Comparison of ENCODE assay signal across 21 cellular contexts in the genomic region with DNA sequence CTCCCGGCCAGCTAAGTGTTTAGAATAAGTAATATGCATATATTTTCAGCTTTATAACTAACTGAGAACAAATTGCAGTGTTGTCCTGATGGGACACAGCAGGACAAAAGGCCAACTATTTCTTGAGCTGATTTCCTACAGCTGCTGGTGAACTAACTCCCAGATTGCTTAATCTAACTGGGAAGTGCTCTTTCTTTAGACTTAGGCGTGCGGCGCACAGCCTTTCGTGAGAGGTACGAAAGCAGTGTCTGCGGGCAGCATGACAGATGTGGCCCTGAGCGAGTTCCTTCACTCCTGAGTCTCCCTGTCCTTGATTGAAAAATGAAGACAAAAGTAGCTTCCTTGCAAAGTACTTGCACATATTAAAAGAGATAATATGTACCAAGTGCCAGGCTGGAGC. TPM values are rescaled to one million over a fixed set of nuclear protein-coding genes. Genes with fewer than 3 reads are reported as not detected.
DNase-seq lines count a peak whose midpoint lies in the region; ATAC-seq and TF ChIP-seq lines count a peak whose summit lies in the region.
"Had no signal": no experiment of that assay in that cellular context is flagged by ENCODE, and none has a peak within 500 bp of the region (broad histone marks: within the 10 kb centered on the region; RNA-seq: fewer than 3 reads in every experiment).

No MANE protein-coding gene starts in this region.

- H3K4me3 Mint-ChIP-seq in H9 (no peak overlapping the region), brain (no peak overlapping the region)
- H3K4me3 Mint-ChIP-seq: IgD-negative memory B cell; T-helper 2 cell treated with Interferon-gamma antibody and Interleukin-4, amounts not matched to agents 5 μg/mL and 100 μg/mL, for 36 hours had no signal

- H3K4me3 ChIP-seq in right atrium auricular region (no peak overlapping the region), transverse colon (no peak overlapping the region)
- H3K4me3 ChIP-seq: BLaER1 treated with 17β-estradiol and CSF1 and Interleukin-3, amounts not matched to agents 10 nM and 100 nM; SJCRH30; suprapubic skin had no signal

- H3K27ac ChIP-seq in H9 (ENCODE audit: insufficient read length, low read depth, low read length) = no peak overlapping the region
- peak overlapping the region; percentile 89 to 91 for H3K27ac ChIP-seq in right atrium auricular region
- H3K27ac ChIP-seq in transverse colon = peak overlapping the region in 3 of 4 donors; percentile 16 to 42 (median 34)
- no peak overlapping the region for H3K27ac ChIP-seq in caudate nucleus (ENCODE audit: low read depth, low read length)
- H3K27ac ChIP-seq: BLaER1 treated with 17β-estradiol and CSF1 and Interleukin-3, amounts not matched to agents 10 nM and 100 nM; neutrophil; SJCRH30; suprapubic skin had no signal

- no peak overlapping the region for H3K23ac ChIP-seq in H9 (ENCODE audit: insufficient read length, low read depth, low read length)

- H4K8ac ChIP-seq in H9 (replicated peaks; ENCODE audit: insufficient read length, low read depth, low read length) = no peak overlapping the region

- H3K36me3 Mint-ChIP-seq in H9 (ENCODE audit: insufficient read depth in 1 of 3, low read depth in 3 of 3) (peaks cover 0 to 3% (median 0%) of the 10 kb centered on the region in 3 experiments; a peak in 3 of 7 replicates), brain (peaks cover 32% of the 10 kb centered on the region)

- H2AFZ ChIP-seq in H9 (ENCODE audit: low read length) = no peak overlapping the region

- no peaks in the 10 kb centered on the region for H3K79me2 ChIP-seq in H9 (ENCODE audit: insufficient read depth, low read length)

- H2BK12ac ChIP-seq in H9 (ENCODE audit: insufficient read length, low read depth, low read length) = no peak overlapping the region

- no peak for ATAC-seq in GM21529 (IDR thresholded peaks at IDR 0.05; ENCODE audit: unreplicated experiment)
- no peak for ATAC-seq in GM18909 (IDR thresholded peaks at IDR 0.05; ENCODE audit: poor library complexity, unreplicated experiment)

- no peak overlapping the region for H3K9ac ChIP-seq in H9 (ENCODE audit: extremely low read depth, insufficient read length, low read length)
- H3K9ac ChIP-seq: BLaER1 treated with 17β-estradiol and CSF1 and Interleukin-3, amounts not matched to agents 10 nM and 100 nM had no signal

- H3K9me3 Mint-ChIP-seq in H9 = no peaks in the 10 kb centered on the region
- no peaks in the 10 kb centered on the region for H3K9me3 Mint-ChIP-seq in brain
- H3K9me3 Mint-ChIP-seq: IgD-negative memory B cell; T-helper 2 cell treated with Interferon-gamma antibody and Interleukin-4, amounts not matched to agents 5 μg/mL and 100 μg/mL, for 36 hours had no signal

- peaks cover 21 to 26% of the 10 kb centered on the region in 2 experiments for H3K4me1 Mint-ChIP-seq in H9
- peaks cover 41% of the 10 kb centered on the region for H3K4me1 Mint-ChIP-seq in brain

- H3K36me3 ChIP-seq in right atrium auricular region (no peaks in the 10 kb centered on the region), transverse colon (no peaks in the 10 kb centered on the region)
- H3K36me3 ChIP-seq: SJCRH30, suprapubic skin had no signal

- H3K14ac ChIP-seq in H9 (ENCODE audit: insufficient read depth, low read length) = no peak overlapping the region

- no peak overlapping the region for H2BK20ac ChIP-seq in H9 (ENCODE audit: low read depth, low read length, poor library complexity, severe bottlenecking)

- H3K4me1 ChIP-seq in H9 (ENCODE audit: insufficient read depth, low read length) = peaks cover 7% of the 10 kb centered on the region; the same call in 1 of the 2 replicates
- H3K4me1 ChIP-seq in right atrium auricular region = peaks cover 0 to 96% of the 10 kb centered on the region in 2 donors
- H3K4me1 ChIP-seq in transverse colon = peaks cover 20 to 39% (median 25%) of the 10 kb centered on the region in 4 donors

- DNase-seq in H9 (no peak), right atrium auricular region (ENCODE audit: low spot score) (no peak), transverse colon (no peak), caudate nucleus (lab: John Stamatoyannopoulos, UW) (no peak)
- DNase-seq: activated CD4-positive, alpha-beta T cell treated with anti-CD3 and anti-CD28 coated beads for 1 hour; activated effector memory CD4-positive, alpha-beta T cell treated with Interleukin-2 at 50 U/mL for 16 hours; amygdala; cortex of kidney; GF-D8; NCI-H1930; SJCRH30; stimulated activated CD4-positive, alpha-beta T cell treated with anti-CD3 and anti-CD28 coated beads, Interleukin-4, amount 100 ng/mL, for 4 hours; stimulated activated CD8-positive, alpha-beta memory T cell treated with anti-CD3 and anti-CD28 coated beads, Interleukin-4, amount 100 ng/mL, for 48 hours had no signal

- no peaks in the 10 kb centered on the region for H3K27me3 ChIP-seq in H9 (ENCODE audit: insufficient read depth, low read length)
- H3K27me3 ChIP-seq in right atrium auricular region = no peaks in the 10 kb centered on the region
- H3K27me3 ChIP-seq in transverse colon = no peaks in the 10 kb centered on the region
- H3K27me3 ChIP-seq: BLaER1 treated with 17β-estradiol and CSF1 and Interleukin-3, amounts not matched to agents 10 nM and 100 nM; neutrophil; SJCRH30; suprapubic skin had no signal

- H3K27ac Mint-ChIP-seq in H9 = peak overlapping the region in 2 of 3 experiments; percentile 62 to 68; a peak in 2 of 7 replicates
- peak overlapping the region in 4 of 5 experiments; percentile 21 to 84 (median 46) for H3K27ac Mint-ChIP-seq in brain
- H3K27ac Mint-ChIP-seq: IgD-negative memory B cell; T-helper 2 cell treated with Interferon-gamma antibody and Interleukin-4, amounts not matched to agents 5 μg/mL and 100 μg/mL, for 36 hours had no signal

- no peak for TF ChIP-seq EP300 in transverse colon (IDR thresholded peaks at IDR 0.05; ENCODE audit: low read depth)

- no CpG with 5 or more reads among the region's 8 CpGs for WGBS in H9 (ENCODE audit: extremely low coverage, insufficient read length, low lambda C conversion rate)
- WGBS in transverse colon (ENCODE audit: low coverage in 1 of 2), 2 donors = 60 to 90% methylated on average over 1 to 8 of the region's 8 CpGs

- no peak overlapping the region for H2BK15ac ChIP-seq in H9 (ENCODE audit: low read depth, low read length)

- no peaks in the 10 kb centered on the region for H3K79me1 ChIP-seq in H9 (ENCODE audit: insufficient read depth, low read depth, low read length, poor library complexity, severe bottlenecking)

- TF ChIP-seq POLR2A in transverse colon (IDR thresholded peaks at IDR 0.05) = no peak

- no peaks in the 10 kb centered on the region for H4K20me1 ChIP-seq in H9 (ENCODE audit: control insufficient read depth, insufficient read depth, insufficient read length)

- no peak overlapping the region for H2AK5ac ChIP-seq in H9 (ENCODE audit: insufficient read length, low read length)

- H3K27me3 Mint-ChIP-seq in H9 (ENCODE audit: low read depth) (no peaks in the 10 kb centered on the region), brain (no peaks in the 10 kb centered on the region)
- H3K27me3 Mint-ChIP-seq: IgD-negative memory B cell had no signal

- TF ChIP-seq CTCF in H9 (conservative IDR thresholded peaks at IDR 0.05) (no peak), brain (conservative IDR thresholded peaks at IDR 0.05) (no peak), right atrium auricular region (IDR thresholded peaks at IDR 0.05) (no peak), transverse colon (IDR thresholded peaks at IDR 0.05) (no peak)

- no peak overlapping the region for H3K4ac ChIP-seq in H9 (ENCODE audit: low read depth, low read length)

- H3K23me2 ChIP-seq in H9 (ENCODE audit: insufficient read length, low read depth, low read length, poor library complexity, severe bottlenecking) = no peaks in the 10 kb centered on the region

- H2BK120ac ChIP-seq in H9 (ENCODE audit: low read depth, low read length, poor library complexity, severe bottlenecking) = no peak overlapping the region

- in situ Hi-C loops in transverse colon (cut with MboI; ENCODE audit: low pct_ligation_motif_present in 1 of 4, low pct_unique_long_range_greater_than_20kb in 1 of 4, low sequenced_read_pairs in 3 of 4) = no loop called here

- H3K9me3 ChIP-seq in H9 (ENCODE audit: control insufficient read depth, low read depth, low read length) (no peaks in the 10 kb centered on the region), right atrium auricular region (no peaks in the 10 kb centered on the region), transverse colon (no peaks in the 10 kb centered on the region)
- H3K9me3 ChIP-seq: BLaER1 treated with 17β-estradiol and CSF1 and Interleukin-3, amounts not matched to agents 10 nM and 100 nM; neutrophil; SJCRH30; suprapubic skin had no signal

- H2BK5ac ChIP-seq in H9 (ENCODE audit: insufficient read length, low read length) = no peak overlapping the region

- H4K91ac ChIP-seq in H9 (ENCODE audit: insufficient read length, low read depth, low read length) = no peak overlapping the region

- no peak overlapping the region for H3K56ac ChIP-seq in H9 (ENCODE audit: insufficient read length, low read depth, low read length)

- intact Hi-C loops in transverse colon (cut with DNase I; ENCODE audit: low total_unique reads) = no loop called here

- no peak overlapping the region for H3K18ac ChIP-seq in H9 (ENCODE audit: insufficient read length, low read depth, low read length)

- H3K4me2 ChIP-seq in H9 (ENCODE audit: insufficient read depth, insufficient read length, low read length) = no peak overlapping the region
- H3K4me2 ChIP-seq: BLaER1 treated with 17β-estradiol and CSF1 and Interleukin-3, amounts not matched to agents 10 nM and 100 nM had no signal

- H3T11ph ChIP-seq in H9 (ENCODE audit: low read length) = no peak overlapping the region

- no peak overlapping the region for H4K5ac ChIP-seq in H9 (ENCODE audit: insufficient read length, low read depth, low read length)

RNA-seq across cellular contexts. Expression of gene NPAS1, which starts 47.3 kb away (rescaled TPM):
- total RNA-seq in H9 (2021) = 17.8 and 20.0 TPM in 2 replicates
- 6.0 TPM for polyA plus RNA-seq in brain (ENCODE audit: insufficient read depth, low read depth, low replicate concordance)
- under 1 TPM in 1 of 2 donors, not detected in 1; 0.39 TPM for total RNA-seq in right atrium auricular region
- under 1 TPM in 2 of 4 donors, not detected in 2; 0.55 to 0.79 TPM for total RNA-seq in transverse colon
- total RNA-seq: SJCRH30 had no signal

Comparison
In these comparisons a context has a peak if more than half of its experiments do, and no peak if none do; other contexts are left out.
1. H3K27ac ChIP-seq: peak in right atrium auricular region (2 of 2) and transverse colon (3 of 4); none in H9 (single experiment) and caudate nucleus (single experiment).
2. RNA of gene NPAS1, which starts 47.3 kb away (total RNA-seq): 17.8 to 20.0 TPM in H9; 0.55 to 0.79 TPM in transverse colon and 0.39 TPM in right atrium auricular region; every median in the first group is over 10 times any median in the second.